25 cellular contexts compared by ENCODE assay signal in the genomic region with DNA sequence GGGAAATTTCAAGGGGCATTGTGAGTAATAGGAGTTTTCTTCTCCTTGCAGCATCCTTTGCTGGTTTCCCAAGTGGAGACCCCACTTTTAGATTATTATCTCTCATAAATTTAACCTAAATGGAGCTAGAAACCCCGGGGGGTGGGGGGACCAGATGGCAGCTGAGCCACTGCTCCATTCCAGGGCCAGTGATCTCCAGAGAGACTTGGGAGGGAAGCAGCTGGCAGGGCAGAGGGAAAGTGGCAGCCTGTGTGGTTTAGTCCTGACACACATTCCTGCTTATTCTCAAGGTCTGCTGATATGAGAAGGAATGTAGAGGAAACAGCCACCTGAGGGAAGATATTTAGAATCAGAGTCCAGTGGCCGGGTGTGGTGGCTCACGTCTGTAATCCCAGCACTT. TPM values are rescaled to one million over a fixed set of nuclear protein-coding genes. Genes with fewer than 3 reads are reported as not detected.
A peak's percentile ranks its signal among the peaks of the same experiment; 100 is the strongest.
DNase-seq lines count a peak whose midpoint lies in the region; ATAC-seq and TF ChIP-seq lines count a peak whose summit lies in the region.
"Had no signal": no experiment of that assay in that cellular context is flagged by ENCODE, and none has a peak within 500 bp of the region (broad histone marks: within the 10 kb centered on the region; RNA-seq: fewer than 3 reads in every experiment).

No MANE protein-coding gene starts in this region.

- DNase-seq in SK-N-SH (peak; percentile 65), NCI-H82 treated with DMSO at 0.1 percent for 48 hours (lab: John Stamatoyannopoulos, UW; ENCODE audit: unreplicated experiment) (peak; percentile 85), NCI-H510A treated with DMSO at 0.1 percent for 48 hours (lab: John Stamatoyannopoulos, UW) (no peak), PC-3 (no peak)
- no peak for DNase-seq in activated naive CD8-positive, alpha-beta T cell treated with anti-CD3 and anti-CD28 coated beads, Interleukin-2, amount 50 U/mL, for 24 hours
- DNase-seq: 8988T; DMS153; GF-D8; MM.1S; NCI-H1092; NCI-H1436 treated with DMSO at 0.1 percent for 48 hours; NCI-H2081; NCI-H226; NCI-H526 treated with DMSO at 0.1 percent for 48 hours; NK-92 treated with Interleukin-12 subunit alpha and Interleukin-12 subunit beta, amount 100 ng/mL, for 24 hours; Right ventricle myocardium superior had no signal

- H3K4me2 ChIP-seq in SK-N-SH (no peak overlapping the region), PC-3 (ENCODE audit: low read length) (no peak overlapping the region)
- H3K4me2 ChIP-seq: GM23338 had no signal

- H3F3A ChIP-seq in SK-N-SH (replicated peaks; ENCODE audit: insufficient read depth) (no peaks in the 10 kb centered on the region), PC-3 (ENCODE audit: low read length, unreplicated experiment) (no peaks in the 10 kb centered on the region)

- intact Hi-C loops in PC-3 (cut with micrococcal nuclease) = no loop called here

- H4K20me1 ChIP-seq in SK-N-SH (ENCODE audit: insufficient read depth) = no peaks in the 10 kb centered on the region
- no peaks in the 10 kb centered on the region for H4K20me1 ChIP-seq in PC-3 (ENCODE audit: low read length)

- H3K27me3 ChIP-seq in SK-N-SH (ENCODE audit: insufficient read depth) (peaks cover 16% of the 10 kb centered on the region; the same call in 1 of the 2 replicates), PC-3 (ENCODE audit: low read length) (peaks cover 46% of the 10 kb centered on the region)

- ATAC-seq in SK-N-SH treated with all-trans-retinoic acid at 6 μM for 48 hours (no peak; the same call in 2 of the 3 replicates), PC-3 (no peak), HG02973 (IDR thresholded peaks at IDR 0.05; ENCODE audit: unreplicated experiment) (no peak)
- no peak for ATAC-seq in activated naive CD8-positive, alpha-beta T cell treated with anti-CD3 and anti-CD28 coated beads, Interleukin-2, amount 50 U/mL, for 24 hours
- ATAC-seq: GM23338, HCT116 had no signal

- no peak overlapping the region for H2AFZ ChIP-seq in SK-N-SH (ENCODE audit: low read depth)
- H2AFZ ChIP-seq in PC-3 (ENCODE audit: low read length) = no peak overlapping the region
- H2AFZ ChIP-seq: GM23338 had no signal

- no peak overlapping the region for H3K27ac Mint-ChIP-seq in activated naive CD8-positive, alpha-beta T cell treated with anti-CD3 and anti-CD28 coated beads, Interleukin-2, amount 50 U/mL, for 24 hours
- H3K27ac Mint-ChIP-seq: GM23338 had no signal

- H3K9me2 ChIP-seq in SK-N-SH (no peaks in the 10 kb centered on the region), PC-3 (replicated peaks; ENCODE audit: low read length) (no peaks in the 10 kb centered on the region)

- no peak overlapping the region for H3K27ac ChIP-seq in SK-N-SH (ENCODE audit: low read depth in 2 of 2, low read length in 1 of 2)
- peak overlapping the region; percentile 19 for H3K27ac ChIP-seq in mesodermal cell (ENCODE audit: low read depth, low read length, severe bottlenecking)
- no peak overlapping the region for H3K27ac ChIP-seq in PC-3 (ENCODE audit: low read length)
- H3K27ac ChIP-seq: SK-N-MC had no signal

- H3K9me3 ChIP-seq in SK-N-SH (no peaks in the 10 kb centered on the region), mesodermal cell (ENCODE audit: control insufficient read depth, low read length) (no peaks in the 10 kb centered on the region), PC-3 (ENCODE audit: low read length) (no peaks in the 10 kb centered on the region)

- H3K9ac ChIP-seq in SK-N-SH (no peak overlapping the region), PC-3 (ENCODE audit: low read length) (no peak overlapping the region)

- no peaks in the 10 kb centered on the region for H3K36me3 Mint-ChIP-seq in activated naive CD8-positive, alpha-beta T cell treated with anti-CD3 and anti-CD28 coated beads, Interleukin-2, amount 50 U/mL, for 24 hours (ENCODE audit: low read depth)

- BruUV-seq in PC-3 (replicated peaks; lab: Mats Ljungman, UMichigan) = no TSS peak

- H3K4me3 ChIP-seq in SK-N-SH (ENCODE audit: low read depth in 2 of 2, low read length in 1 of 2) (no peak overlapping the region), mesodermal cell (ENCODE audit: extremely low read depth, insufficient read depth, low read length, poor library complexity, severe bottlenecking) (no peak overlapping the region), PC-3 (ENCODE audit: low read length) (no peak overlapping the region)
- H3K4me3 ChIP-seq: GM23338, SK-N-MC had no signal

- no peak for TF ChIP-seq EP300 in SK-N-SH (IDR thresholded peaks at IDR 0.05; ENCODE audit: borderline replicate concordance in 1 of 2, low read depth in 1 of 2, low read length in 1 of 2)

- POLR2A ChIA-PET in SK-N-SH (lab: Yijun Ruan, JAX) = no interaction called here
- POLR2A ChIA-PET in PC-3 (lab: Charles Lee; ENCODE audit: unreplicated experiment) = no interaction called here

- H3K4me1 ChIP-seq in SK-N-SH (ENCODE audit: control insufficient read depth in 1 of 2, insufficient read depth in 2 of 2, low read depth in 1 of 2, low read length in 1 of 2) (no peaks in the 10 kb centered on the region; a peak in 1 of 4 replicates), mesodermal cell (ENCODE audit: control insufficient read depth, insufficient read depth, low read length, poor library complexity, severe bottlenecking) (no peaks in the 10 kb centered on the region), PC-3 (ENCODE audit: insufficient read depth, low read length) (no peaks in the 10 kb centered on the region)

- TF ChIP-seq CTCF in SK-N-SH (IDR thresholded peaks at IDR 0.05) = no peak
- TF ChIP-seq CTCF in PC-3 (conservative IDR thresholded peaks at IDR 0.05; ENCODE audit: low read depth, low read length) = no peak

- no peak overlapping the region for H3K4me3 Mint-ChIP-seq in activated naive CD8-positive, alpha-beta T cell treated with anti-CD3 and anti-CD28 coated beads, Interleukin-2, amount 50 U/mL, for 24 hours
- H3K4me3 Mint-ChIP-seq: GM23338 had no signal

- H3K79me2 ChIP-seq in SK-N-SH (ENCODE audit: insufficient read depth) = no peaks in the 10 kb centered on the region
- H3K79me2 ChIP-seq in PC-3 (ENCODE audit: low read length) = no peaks in the 10 kb centered on the region

- no peaks in the 10 kb centered on the region for H3K9me3 Mint-ChIP-seq in activated naive CD8-positive, alpha-beta T cell treated with anti-CD3 and anti-CD28 coated beads, Interleukin-2, amount 50 U/mL, for 24 hours
- H3K9me3 Mint-ChIP-seq: GM23338 had no signal

- CTCF ChIA-PET in SK-N-SH (lab: Yijun Ruan, JAX) (interaction anchor here (0.6 to 1.2 kb wide), 5 partner anchors 9 to 65 kb away, joined by 3 to 4 read pairs (median 3); a partner anchor contains a TSS), PC-3 (lab: Charles Lee) (interaction anchor here (0.5 kb wide), 1 partner anchor 177 kb away, joined by 5 read pairs; no protein-coding TSS in a partner anchor)

- WGBS in SK-N-SH (ENCODE audit: low lambda C conversion rate) = 32% methylated on average over 3 of the region's 3 CpGs
- 80% methylated on average over 3 of the region's 3 CpGs; no CpG with 5 or more reads in 1 of the 2 experiments for WGBS in mesodermal cell (ENCODE audit: insufficient coverage in 2 of 2), 2 experiments

- H3K36me3 ChIP-seq in SK-N-SH (replicated peaks in 1 of 2; ENCODE audit: control insufficient read depth in 1 of 2, insufficient read depth in 2 of 2, low read length in 1 of 2) = no peaks in the 10 kb centered on the region
- H3K36me3 ChIP-seq in mesodermal cell (ENCODE audit: control insufficient read depth, insufficient read depth, low read length) = no peaks in the 10 kb centered on the region
- H3K36me3 ChIP-seq in PC-3 (ENCODE audit: low read depth, low read length) = no peaks in the 10 kb centered on the region

- no peak for TF ChIP-seq RAD21 in SK-N-SH (IDR thresholded peaks at IDR 0.05; ENCODE audit: low read length)

- no peaks in the 10 kb centered on the region for H3K4me1 Mint-ChIP-seq in activated naive CD8-positive, alpha-beta T cell treated with anti-CD3 and anti-CD28 coated beads, Interleukin-2, amount 50 U/mL, for 24 hours
- H3K4me1 Mint-ChIP-seq: GM23338 had no signal

- H3K27me3 Mint-ChIP-seq in activated naive CD8-positive, alpha-beta T cell treated with anti-CD3 and anti-CD28 coated beads, Interleukin-2, amount 50 U/mL, for 24 hours = peaks cover 15% of the 10 kb centered on the region

TF ChIP-seq in SK-N-SH treated with all-trans-retinoic acid at 6 μM for 48 hours, 23 proteins besides CTCF, POLR2A, EP300 and RAD21 (continues in another document):
- TF ChIP-seq ARNTL (CRISPR knock-in tag; IDR thresholded peaks at IDR 0.05; ENCODE audit: borderline replicate concordance, low read depth) = no peak
- no peak for TF ChIP-seq ZNF8 (CRISPR knock-in tag; IDR thresholded peaks at IDR 0.05)
- TF ChIP-seq RARB (CRISPR knock-in tag; IDR thresholded peaks at IDR 0.05) = no peak

RNA-seq across cellular contexts. Expression of a gene that starts 16.3 kb away (rescaled TPM):
- polyA plus RNA-seq in SK-N-SH (2012; rRNA removed) = not detected in 2 replicates
- polyA plus RNA-seq in SK-N-SH (2012; cell fraction: cytosol; rRNA removed) = 0.04 TPM in 1 of 2 replicates, not detected in the other
- not detected in 2 replicates for polyA plus RNA-seq in SK-N-SH (2012; cell fraction: nucleus; rRNA removed)
- polyA plus RNA-seq in mesodermal cell (2013, experiment 1 of 2) = not detected
- not detected for polyA plus RNA-seq in mesodermal cell (2013, experiment 2 of 2)
- total RNA-seq in PC-3 (2014; rRNA removed) = 0.07 TPM in 1 of 2 replicates, not detected in the other
- polyA plus RNA-seq: AG04450 had no signal

RNA-seq across cellular contexts. Expression of a gene that starts 34.9 kb away (rescaled TPM):
- 2.4 and 2.9 TPM in 2 replicates for polyA plus RNA-seq in SK-N-SH (2012; rRNA removed)
- polyA plus RNA-seq in SK-N-SH (2012; cell fraction: cytosol; rRNA removed) = 1.4 and 1.5 TPM in 2 replicates
- polyA plus RNA-seq in SK-N-SH (2012; cell fraction: nucleus; rRNA removed) = 3.1 and 4.6 TPM in 2 replicates
- 7.8 TPM for polyA plus RNA-seq in mesodermal cell (2013, experiment 1 of 2)
- 8.1 TPM for polyA plus RNA-seq in mesodermal cell (2013, experiment 2 of 2)
- 0.18 TPM in 1 of 2 replicates, not detected in the other for total RNA-seq in PC-3 (2014; rRNA removed)

RNA-seq across cellular contexts. Expression of a gene that starts 36.9 kb away (rescaled TPM):
- not detected in 2 replicates for polyA plus RNA-seq in SK-N-SH (2012; rRNA removed)
- not detected in 2 replicates for polyA plus RNA-seq in SK-N-SH (2012; cell fraction: cytosol; rRNA removed)
- not detected in 2 replicates for polyA plus RNA-seq in SK-N-SH (2012; cell fraction: nucleus; rRNA removed)
- polyA plus RNA-seq in mesodermal cell (2013, experiment 1 of 2) = not detected
- polyA plus RNA-seq in mesodermal cell (2013, experiment 2 of 2) = not detected
- not detected in 2 replicates for total RNA-seq in PC-3 (2014; rRNA removed)
- total RNA-seq: Daoy, GM23338, LHCN-M2, Right ventricle myocardium superior had no signal
- polyA plus RNA-seq: AG04450 had no signal

RNA-seq across cellular contexts. Expression of a gene that starts 39.3 kb away (rescaled TPM):
- polyA plus RNA-seq in SK-N-SH (2012; rRNA removed) = 195 and 341 TPM in 2 replicates
- 267 and 290 TPM in 2 replicates for polyA plus RNA-seq in SK-N-SH (2012; cell fraction: cytosol; rRNA removed)
- 75.6 and 92.6 TPM in 2 replicates for polyA plus RNA-seq in SK-N-SH (2012; cell fraction: nucleus; rRNA removed)
- polyA plus RNA-seq in mesodermal cell (2013, experiment 1 of 2) = 204 TPM
- polyA plus RNA-seq in mesodermal cell (2013, experiment 2 of 2) = 211 TPM
- 26.1 and 30.1 TPM in 2 replicates for total RNA-seq in PC-3 (2014; rRNA removed)

RNA-seq across cellular contexts. Expression of a gene that starts 49.0 kb away (rescaled TPM):
- 9.7 and 11.9 TPM in 2 replicates for polyA plus RNA-seq in SK-N-SH (2012; rRNA removed)
- polyA plus RNA-seq in SK-N-SH (2012; cell fraction: cytosol; rRNA removed) = 6.3 and 8.5 TPM in 2 replicates
- 21.0 and 27.4 TPM in 2 replicates for polyA plus RNA-seq in SK-N-SH (2012; cell fraction: nucleus; rRNA removed)
- 8.6 TPM for polyA plus RNA-seq in mesodermal cell (2013, experiment 1 of 2)
- polyA plus RNA-seq in mesodermal cell (2013, experiment 2 of 2) = 7.5 TPM
- 23.2 and 26.1 TPM in 2 replicates for total RNA-seq in PC-3 (2014; rRNA removed)

Comparison
In these comparisons a context has a peak if more than half of its experiments do, and no peak if none do; other contexts are left out.
1. DNase-seq: peak in SK-N-SH (single experiment) and NCI-H82 treated with DMSO at 0.1 percent for 48 hours (single experiment); none in NCI-H510A treated with DMSO at 0.1 percent for 48 hours (single experiment), PC-3 (single experiment) and activated naive CD8-positive, alpha-beta T cell treated with anti-CD3 and anti-CD28 coated beads, Interleukin-2, amount 50 U/mL, for 24 hours (single experiment).